Comparison of ENCODE assay signal across 27 cellular contexts in genomic region chr20:50750145-50750671, GRCh38. TPM values are rescaled to one million over a fixed set of nuclear protein-coding genes. Genes with fewer than 3 reads are reported as not detected.
DNase-seq lines count a peak whose midpoint lies in the region; ATAC-seq, FAIRE-seq and TF ChIP-seq lines count a peak whose summit lies in the region.
"Had no signal": no experiment of that assay in that cellular context is flagged by ENCODE, and none has a peak within 500 bp of the region (broad histone marks: within the 10 kb centered on the region; RNA-seq: fewer than 3 reads in every experiment).

No MANE protein-coding gene starts in this region.

- peak; percentile 68 for FAIRE-seq in HTR-8/SVneo (lab: Jason Lieb, UNC)
- FAIRE-seq: H54, TTC549 had no signal

- H3K27me3 ChIP-seq in colonic mucosa (no peaks in the 10 kb centered on the region), osteoblast (ENCODE audit: insufficient read depth, low read length) (peaks cover 6% of the 10 kb centered on the region)
- H3K27me3 ChIP-seq: brain microvascular endothelial cell, dorsolateral prefrontal cortex, tibial artery had no signal

- H3K27ac ChIP-seq in colonic mucosa: no peak overlapping the region
- H3K27ac ChIP-seq in osteoblast (ENCODE audit: low read depth, low read length): no peak overlapping the region
- H3K27ac ChIP-seq: brain microvascular endothelial cell, dorsolateral prefrontal cortex, KMS-11, tibial artery had no signal

- H3K36me3 ChIP-seq in colonic mucosa: no peaks in the 10 kb centered on the region
- no peaks in the 10 kb centered on the region for H3K36me3 ChIP-seq in osteoblast (ENCODE audit: insufficient read depth, low read length)
- H3K36me3 ChIP-seq: brain microvascular endothelial cell had no signal

- H3K4me2 ChIP-seq in osteoblast (ENCODE audit: insufficient read depth, low read length): no peak overlapping the region
- H3K4me2 ChIP-seq: KMS-11, SK-N-SH had no signal

- TF ChIP-seq CTCF in colonic mucosa (IDR thresholded peaks at IDR 0.05) (no peak), osteoblast (IDR thresholded peaks at IDR 0.05; ENCODE audit: extremely low read depth, low read depth, low read length) (no peak)

- no peaks in the 10 kb centered on the region for H3K9me3 Mint-ChIP-seq in activated T-cell treated with anti-CD3 and anti-CD28 coated beads, Interleukin-2, amount 50 U/mL, for 24 hours
- H3K9me3 Mint-ChIP-seq: activated naive CD4-positive, alpha-beta T cell treated with anti-CD3 and anti-CD28 coated beads, Interleukin-2, amount 50 U/mL, for 24 hours had no signal

- H3K4me1 ChIP-seq in colonic mucosa (peaks cover 4% of the 10 kb centered on the region), osteoblast (ENCODE audit: insufficient read depth, low read length) (peaks cover 5% of the 10 kb centered on the region)
- H3K4me1 ChIP-seq: tibial artery had no signal

- H3K27ac Mint-ChIP-seq in activated T-cell treated with anti-CD3 and anti-CD28 coated beads, Interleukin-2, amount 50 U/mL, for 24 hours: no peak overlapping the region
- H3K27ac Mint-ChIP-seq: activated naive CD4-positive, alpha-beta T cell treated with anti-CD3 and anti-CD28 coated beads, Interleukin-2, amount 50 U/mL, for 24 hours; T-helper 17 cell had no signal

- no peaks in the 10 kb centered on the region for H4K20me1 ChIP-seq in osteoblast (ENCODE audit: insufficient read depth, low read length)

- H3K79me2 ChIP-seq in osteoblast (ENCODE audit: insufficient read depth, low read length): no peaks in the 10 kb centered on the region

- peaks cover 24% of the 10 kb centered on the region for H3K4me1 Mint-ChIP-seq in activated T-cell treated with anti-CD3 and anti-CD28 coated beads, Interleukin-2, amount 50 U/mL, for 24 hours (ENCODE audit: low read depth)

- H3K9ac ChIP-seq in colonic mucosa (ENCODE audit: low read depth in 2 of 2, low read length in 2 of 2): no peak overlapping the region
- H3K9ac ChIP-seq: KMS-11, SK-N-SH had no signal

- H3K4me3 Mint-ChIP-seq in activated T-cell treated with anti-CD3 and anti-CD28 coated beads, Interleukin-2, amount 50 U/mL, for 24 hours: no peak overlapping the region
- H3K4me3 Mint-ChIP-seq: activated naive CD4-positive, alpha-beta T cell treated with anti-CD3 and anti-CD28 coated beads, Interleukin-2, amount 50 U/mL, for 24 hours; T-helper 17 cell had no signal

- no peak for ATAC-seq in GM18858 (IDR thresholded peaks at IDR 0.05; ENCODE audit: unreplicated experiment)
- no peak for ATAC-seq in GM18505 (IDR thresholded peaks at IDR 0.05; ENCODE audit: unreplicated experiment)
- ATAC-seq: PC-3, T-helper 17 cell had no signal

- intact Hi-C loops in colonic mucosa (cut with DNase I): no loop called here

- DNase-seq in D341Med (ENCODE audit: low spot score) (peak; percentile 54), HTR-8/SVneo (ENCODE audit: insufficient read length, low spot score) (no peak), colonic mucosa (peak; percentile 10), osteoblast (ENCODE audit: insufficient read length, low spot score, missing footprints) (peak; percentile 14)
- DNase-seq in activated T-cell treated with anti-CD3 and anti-CD28 coated beads, Interleukin-2, amount 50 U/mL, for 24 hours: no peak
- DNase-seq: activated CD4-positive, alpha-beta T cell treated with anti-CD3 and anti-CD28 coated beads, Interleukin-2, amount 50 U/mL, for 48 hours; amygdala; brain microvascular endothelial cell; C1 segment of cervical spinal cord; DMS79 treated with DMSO at 0.1 percent for 48 hours; dorsolateral prefrontal cortex; GF-D8; glutamatergic neuron; NCI-H1417; NCI-H2029; NCI-H524; PC-3; SK-N-SH; stimulated activated CD4-positive, alpha-beta T cell treated with anti-CD3 and anti-CD28 coated beads, Interleukin-4, amount 100 ng/mL, for 24 hours; T-helper 17 cell; tibial artery had no signal

- H3K27me3 Mint-ChIP-seq in activated T-cell treated with anti-CD3 and anti-CD28 coated beads, Interleukin-2, amount 50 U/mL, for 24 hours: no peaks in the 10 kb centered on the region
- H3K27me3 Mint-ChIP-seq: activated naive CD4-positive, alpha-beta T cell treated with anti-CD3 and anti-CD28 coated beads, Interleukin-2, amount 50 U/mL, for 24 hours; T-helper 17 cell had no signal

- H3K9me3 ChIP-seq in colonic mucosa (no peaks in the 10 kb centered on the region), osteoblast (ENCODE audit: low read depth, low read length) (no peaks in the 10 kb centered on the region)
- H3K9me3 ChIP-seq: SK-N-SH, tibial artery had no signal

- H2AFZ ChIP-seq in osteoblast (ENCODE audit: low read length): no peak overlapping the region

- H3K36me3 Mint-ChIP-seq in activated T-cell treated with anti-CD3 and anti-CD28 coated beads, Interleukin-2, amount 50 U/mL, for 24 hours (ENCODE audit: low read depth): peaks cover 40% of the 10 kb centered on the region

- H3K4me3 ChIP-seq in colonic mucosa (no peak overlapping the region), osteoblast (ENCODE audit: insufficient read depth, low read length) (no peak overlapping the region)
- H3K4me3 ChIP-seq: dorsolateral prefrontal cortex, tibial artery had no signal

- TF ChIP-seq POLR2A in GM18505 (IDR thresholded peaks at IDR 0.05; ENCODE audit: borderline replicate concordance, extremely low read depth, insufficient read depth, insufficient read length): no peak

RNA-seq across cellular contexts. Expression of gene PARD6B, which starts 18.8 kb away (rescaled TPM):
- total RNA-seq in colonic mucosa (10 to 100 TPM; 16.6 to 35.6 TPM), osteoblast (0.72 and 0.88 TPM in 2 replicates)

RNA-seq across cellular contexts. Expression of gene BCAS4, which starts 44.7 kb away (rescaled TPM):
- 1 to 10 TPM; 1.1 to 2.7 TPM for total RNA-seq in colonic mucosa
- 2.4 and 2.9 TPM in 2 replicates for total RNA-seq in osteoblast

RNA-seq across cellular contexts. Expression of gene RIPOR3, which starts 58.9 kb away (rescaled TPM):
- 1 to 10 TPM; 1.9 to 2.9 TPM for total RNA-seq in colonic mucosa
- 1.1 and 2.4 TPM in 2 replicates for total RNA-seq in osteoblast

Comparison
In these comparisons a context has a peak if more than half of its experiments do, and no peak if none do; other contexts are left out.
1. DNase-seq: peak in D341Med (single experiment), colonic mucosa (single experiment) and osteoblast (single experiment); none in HTR-8/SVneo (single experiment) and activated T-cell treated with anti-CD3 and anti-CD28 coated beads, Interleukin-2, amount 50 U/mL, for 24 hours (single experiment).